8 cellular contexts compared by ENCODE assay signal in the genomic region with DNA sequence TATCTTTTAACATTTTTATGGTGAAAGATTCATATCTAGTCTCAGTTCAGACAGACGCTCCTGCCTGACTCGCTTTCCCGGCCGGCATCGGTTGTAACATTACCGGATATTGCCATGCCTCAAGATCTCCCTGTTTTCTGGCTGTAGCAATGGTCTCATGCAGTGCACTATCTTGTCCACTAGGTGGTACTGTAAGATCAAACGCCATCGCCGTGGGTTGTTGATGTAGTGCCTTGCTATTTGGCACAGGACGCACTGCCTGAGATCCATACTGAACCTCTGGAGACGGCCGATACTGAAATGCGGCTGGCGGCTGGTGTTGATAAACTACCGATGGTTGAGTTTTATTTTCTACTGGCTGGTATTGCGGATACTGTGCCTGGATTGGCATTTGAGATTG.
DNase-seq lines count a peak whose midpoint lies in the region; TF ChIP-seq lines count a peak whose summit lies in the region.
"Not testable (repeated sequence)": the region's sequence is repeated elsewhere in the genome, so short reads cannot be mapped to it uniquely, and the experiment has no call there.

No MANE protein-coding gene starts in this region.

- not testable (repeated sequence) for H3K9me3 Mint-ChIP-seq in nephron progenitor cell

- H3K4me3 Mint-ChIP-seq in nephron progenitor cell: peak overlapping the region; percentile 54

- TF ChIP-seq CTCF in AG10803 (conservative IDR thresholded peaks at IDR 0.05; ENCODE audit: low read length): peak; percentile 56
- TF ChIP-seq CTCF in ascending aorta (IDR thresholded peaks at IDR 0.05): peak; percentile 66 to 75 (median 69)
- peak; percentile 81 for TF ChIP-seq CTCF in nephron progenitor cell (IDR thresholded peaks at IDR 0.05)

- not testable (repeated sequence) for H3K36me3 Mint-ChIP-seq in nephron progenitor cell (ENCODE audit: low read depth)

- H3K36me3 ChIP-seq in ascending aorta: not testable (repeated sequence)

- not testable (repeated sequence) for H3K27me3 Mint-ChIP-seq in nephron progenitor cell (ENCODE audit: low read depth, poor library complexity)

- not testable (repeated sequence) for H3K27ac Mint-ChIP-seq in nephron progenitor cell

- DNase-seq in AG10803 (ENCODE audit: low read depth) (peak; percentile 57), HCEC 1CT (peak; percentile 39), NCI-H748 (lab: John Stamatoyannopoulos, UW; ENCODE audit: unreplicated experiment) (peak; percentile 66), ascending aorta (ENCODE audit: low spot score in 2 of 2) (peak in 1 of 2 donors; percentile 78), glomerular visceral epithelial cell (ENCODE audit: extremely low spot score) (peak; percentile 25), nephron progenitor cell (peak; percentile 52)
- DNase-seq in activated CD4-positive, alpha-beta T cell treated with anti-CD3 and anti-CD28 coated beads for 24 hours (ENCODE audit: low read depth in 2 of 2): peak; percentile 6 to 18
- peak; percentile 5 to 44 (median 36) for DNase-seq in stimulated activated CD4-positive, alpha-beta T cell treated with anti-CD3 and anti-CD28 coated beads, TNF-alpha, amount 100 ng/mL, for 24 hours (ENCODE audit: low read depth in 3 of 3)

- H3K4me1 Mint-ChIP-seq in nephron progenitor cell: peaks cover 32% of the 10 kb centered on the region

- intact Hi-C loops in ascending aorta (cut with DNase I): loop anchor here (5.0 to 10.0 kb wide), 2 partner anchors 127 to 150 kb away; no protein-coding TSS in a partner anchor

- H3K27me3 ChIP-seq in ascending aorta: not testable (repeated sequence)

- H3K9me3 ChIP-seq in ascending aorta: not testable (repeated sequence)

- not testable (repeated sequence) for H3K4me1 ChIP-seq in ascending aorta

- H3K4me3 ChIP-seq in AG10803 (ENCODE audit: low read length): not testable (repeated sequence)
- H3K4me3 ChIP-seq in ascending aorta: peak overlapping the region in 1 of 2 donors; percentile 25

- H3K27ac ChIP-seq in ascending aorta: not testable (repeated sequence)
